Comparison of ENCODE assay signal across 1 cellular context in the genomic region with DNA sequence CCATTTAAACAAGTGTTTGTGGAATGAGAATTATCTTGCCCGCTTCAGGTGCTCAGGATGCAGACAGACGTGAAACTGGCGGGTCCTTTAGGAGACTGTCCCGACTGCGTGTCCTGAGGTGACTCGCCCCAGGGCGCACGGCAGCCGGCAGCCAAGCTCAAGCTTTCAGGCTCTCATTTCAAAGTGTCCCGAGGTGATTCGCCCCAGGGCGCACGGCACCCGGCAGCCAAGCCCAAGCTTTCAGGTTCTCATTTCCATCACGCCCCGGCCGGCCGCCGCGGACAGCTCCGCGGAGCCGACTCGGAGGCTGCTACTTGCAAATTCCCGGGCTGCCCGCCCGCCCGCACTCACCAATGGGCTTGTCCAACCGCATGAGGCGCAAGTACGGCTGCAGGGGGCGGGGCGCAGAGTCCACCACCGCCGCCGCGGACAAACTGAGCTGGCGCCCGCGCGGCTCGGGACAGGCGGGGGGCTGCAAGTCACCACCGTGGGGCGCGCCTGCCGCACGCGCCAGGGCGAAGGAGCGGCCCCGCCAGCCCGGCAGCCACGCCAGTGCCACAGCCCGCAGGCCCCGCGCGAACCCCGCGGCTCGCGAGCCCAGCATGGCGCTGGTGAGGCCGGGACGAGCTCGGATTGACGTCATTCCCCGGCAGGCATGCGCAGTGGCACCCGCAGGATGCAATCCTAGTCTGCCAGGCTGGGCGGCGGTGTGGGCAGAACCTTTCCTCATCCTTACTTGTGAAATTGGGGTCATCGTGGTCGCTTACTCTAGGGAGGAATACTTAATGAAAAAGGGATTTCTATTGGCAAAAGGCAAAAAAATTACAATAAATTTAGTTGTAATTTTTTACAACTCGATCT.
TF ChIP-seq lines count a peak whose summit lies in the region.

A gene with protein sequence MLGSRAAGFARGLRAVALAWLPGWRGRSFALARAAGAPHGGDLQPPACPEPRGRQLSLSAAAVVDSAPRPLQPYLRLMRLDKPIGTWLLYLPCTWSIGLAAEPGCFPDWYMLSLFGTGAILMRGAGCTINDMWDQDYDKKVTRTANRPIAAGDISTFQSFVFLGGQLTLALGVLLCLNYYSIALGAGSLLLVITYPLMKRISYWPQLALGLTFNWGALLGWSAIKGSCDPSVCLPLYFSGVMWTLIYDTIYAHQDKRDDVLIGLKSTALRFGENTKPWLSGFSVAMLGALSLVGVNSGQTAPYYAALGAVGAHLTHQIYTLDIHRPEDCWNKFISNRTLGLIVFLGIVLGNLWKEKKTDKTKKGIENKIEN (minus strand): TSS at position 638 of the 861 bp plus-strand sequence. CDS start 34 bp downstream, at position 604.

TF ChIP-seq in HepG2, 621 proteins besides CTCF, POLR2A, EP300 and RAD21 (continued from another document and continues in another):
- TF ChIP-seq, protein P1, sequence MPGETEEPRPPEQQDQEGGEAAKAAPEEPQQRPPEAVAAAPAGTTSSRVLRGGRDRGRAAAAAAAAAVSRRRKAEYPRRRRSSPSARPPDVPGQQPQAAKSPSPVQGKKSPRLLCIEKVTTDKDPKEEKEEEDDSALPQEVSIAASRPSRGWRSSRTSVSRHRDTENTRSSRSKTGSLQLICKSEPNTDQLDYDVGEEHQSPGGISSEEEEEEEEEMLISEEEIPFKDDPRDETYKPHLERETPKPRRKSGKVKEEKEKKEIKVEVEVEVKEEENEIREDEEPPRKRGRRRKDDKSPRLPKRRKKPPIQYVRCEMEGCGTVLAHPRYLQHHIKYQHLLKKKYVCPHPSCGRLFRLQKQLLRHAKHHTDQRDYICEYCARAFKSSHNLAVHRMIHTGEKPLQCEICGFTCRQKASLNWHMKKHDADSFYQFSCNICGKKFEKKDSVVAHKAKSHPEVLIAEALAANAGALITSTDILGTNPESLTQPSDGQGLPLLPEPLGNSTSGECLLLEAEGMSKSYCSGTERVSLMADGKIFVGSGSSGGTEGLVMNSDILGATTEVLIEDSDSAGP (CRISPR knock-in tag; IDR thresholded peaks at IDR 0.05; ENCODE audit: borderline replicate concordance), result peak; percentile 69
- TF ChIP-seq ZNF607 (CRISPR knock-in tag; IDR thresholded peaks at IDR 0.05; ENCODE audit: borderline replicate concordance) (no peak; the same call in 1 of the 2 replicates), ZFP36L1 (CRISPR knock-in tag; IDR thresholded peaks at IDR 0.05) (peak; percentile 55; the same call in 1 of the 2 replicates), TRIM24 (CRISPR knock-in tag; IDR thresholded peaks at IDR 0.05) (no peak), HOXA9 (CRISPR knock-in tag; IDR thresholded peaks at IDR 0.05; ENCODE audit: borderline replicate concordance) (peak; percentile 64; the same call in 1 of the 2 replicates), ATF7 (IDR thresholded peaks at IDR 0.05) (peak; percentile 79), ATF7 (CRISPR knock-in tag; IDR thresholded peaks at IDR 0.05) (peak; percentile 93), NFIC (IDR thresholded peaks at IDR 0.05; ENCODE audit: low read length) (no peak), ZNF331 (CRISPR knock-in tag; IDR thresholded peaks at IDR 0.05) (peak; percentile 11; the same call in 1 of the 2 replicates), NAIF1 (CRISPR knock-in tag; IDR thresholded peaks at IDR 0.05; ENCODE audit: borderline replicate concordance) (no peak), SOX5 (CRISPR knock-in tag; IDR thresholded peaks at IDR 0.05; ENCODE audit: borderline replicate concordance) (no peak), AKAP8 (CRISPR knock-in tag; IDR thresholded peaks at IDR 0.05) (0 out of 2 replicates have a peak, but pooled peaks have one; percentile 36), DNMT1 (CRISPR knock-in tag; IDR thresholded peaks at IDR 0.05) (peak; percentile 92), MTF2 (CRISPR knock-in tag; IDR thresholded peaks at IDR 0.05; ENCODE audit: borderline replicate concordance) (no peak; the same call in 1 of the 2 replicates), JUND (CRISPR knock-in tag; IDR thresholded peaks at IDR 0.05) (0 out of 2 replicates have a peak, but pooled peaks have one; percentile 8), SIX4 (CRISPR knock-in tag; IDR thresholded peaks at IDR 0.05) (no peak), ZKSCAN5 (CRISPR knock-in tag; IDR thresholded peaks at IDR 0.05) (no peak), NFKBIZ (CRISPR knock-in tag; IDR thresholded peaks at IDR 0.05) (no peak; the same call in 1 of the 2 replicates), PHF5A (CRISPR knock-in tag; IDR thresholded peaks at IDR 0.05; ENCODE audit: low read depth, unreplicated experiment) (no peak), ZNF383 (CRISPR knock-in tag; IDR thresholded peaks at IDR 0.05; ENCODE audit: borderline replicate concordance) (peak; percentile 69; the same call in 1 of the 2 replicates)
- TF ChIP-seq, protein P2, sequence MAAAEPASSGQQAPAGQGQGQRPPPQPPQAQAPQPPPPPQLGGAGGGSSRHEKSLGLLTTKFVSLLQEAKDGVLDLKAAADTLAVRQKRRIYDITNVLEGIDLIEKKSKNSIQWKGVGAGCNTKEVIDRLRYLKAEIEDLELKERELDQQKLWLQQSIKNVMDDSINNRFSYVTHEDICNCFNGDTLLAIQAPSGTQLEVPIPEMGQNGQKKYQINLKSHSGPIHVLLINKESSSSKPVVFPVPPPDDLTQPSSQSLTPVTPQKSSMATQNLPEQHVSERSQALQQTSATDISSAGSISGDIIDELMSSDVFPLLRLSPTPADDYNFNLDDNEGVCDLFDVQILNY (CRISPR knock-in tag; conservative IDR thresholded peaks at IDR 0.05), result peak; percentile 97
- TF ChIP-seq, protein P3, sequence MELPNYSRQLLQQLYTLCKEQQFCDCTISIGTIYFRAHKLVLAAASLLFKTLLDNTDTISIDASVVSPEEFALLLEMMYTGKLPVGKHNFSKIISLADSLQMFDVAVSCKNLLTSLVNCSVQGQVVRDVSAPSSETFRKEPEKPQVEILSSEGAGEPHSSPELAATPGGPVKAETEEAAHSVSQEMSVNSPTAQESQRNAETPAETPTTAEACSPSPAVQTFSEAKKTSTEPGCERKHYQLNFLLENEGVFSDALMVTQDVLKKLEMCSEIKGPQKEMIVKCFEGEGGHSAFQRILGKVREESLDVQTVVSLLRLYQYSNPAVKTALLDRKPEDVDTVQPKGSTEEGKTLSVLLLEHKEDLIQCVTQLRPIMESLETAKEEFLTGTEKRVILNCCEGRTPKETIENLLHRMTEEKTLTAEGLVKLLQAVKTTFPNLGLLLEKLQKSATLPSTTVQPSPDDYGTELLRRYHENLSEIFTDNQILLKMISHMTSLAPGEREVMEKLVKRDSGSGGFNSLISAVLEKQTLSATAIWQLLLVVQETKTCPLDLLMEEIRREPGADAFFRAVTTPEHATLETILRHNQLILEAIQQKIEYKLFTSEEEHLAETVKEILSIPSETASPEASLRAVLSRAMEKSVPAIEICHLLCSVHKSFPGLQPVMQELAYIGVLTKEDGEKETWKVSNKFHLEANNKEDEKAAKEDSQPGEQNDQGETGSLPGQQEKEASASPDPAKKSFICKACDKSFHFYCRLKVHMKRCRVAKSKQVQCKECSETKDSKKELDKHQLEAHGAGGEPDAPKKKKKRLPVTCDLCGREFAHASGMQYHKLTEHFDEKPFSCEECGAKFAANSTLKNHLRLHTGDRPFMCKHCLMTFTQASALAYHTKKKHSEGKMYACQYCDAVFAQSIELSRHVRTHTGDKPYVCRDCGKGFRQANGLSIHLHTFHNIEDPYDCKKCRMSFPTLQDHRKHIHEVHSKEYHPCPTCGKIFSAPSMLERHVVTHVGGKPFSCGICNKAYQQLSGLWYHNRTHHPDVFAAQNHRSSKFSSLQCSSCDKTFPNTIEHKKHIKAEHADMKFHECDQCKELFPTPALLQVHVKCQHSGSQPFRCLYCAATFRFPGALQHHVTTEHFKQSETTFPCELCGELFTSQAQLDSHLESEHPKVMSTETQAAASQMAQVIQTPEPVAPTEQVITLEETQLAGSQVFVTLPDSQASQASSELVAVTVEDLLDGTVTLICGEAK (IDR thresholded peaks at IDR 0.05), result no peak
- TF ChIP-seq, protein P3 (CRISPR knock-in tag; IDR thresholded peaks at IDR 0.05), result peak; percentile 78
- TF ChIP-seq, protein P4, sequence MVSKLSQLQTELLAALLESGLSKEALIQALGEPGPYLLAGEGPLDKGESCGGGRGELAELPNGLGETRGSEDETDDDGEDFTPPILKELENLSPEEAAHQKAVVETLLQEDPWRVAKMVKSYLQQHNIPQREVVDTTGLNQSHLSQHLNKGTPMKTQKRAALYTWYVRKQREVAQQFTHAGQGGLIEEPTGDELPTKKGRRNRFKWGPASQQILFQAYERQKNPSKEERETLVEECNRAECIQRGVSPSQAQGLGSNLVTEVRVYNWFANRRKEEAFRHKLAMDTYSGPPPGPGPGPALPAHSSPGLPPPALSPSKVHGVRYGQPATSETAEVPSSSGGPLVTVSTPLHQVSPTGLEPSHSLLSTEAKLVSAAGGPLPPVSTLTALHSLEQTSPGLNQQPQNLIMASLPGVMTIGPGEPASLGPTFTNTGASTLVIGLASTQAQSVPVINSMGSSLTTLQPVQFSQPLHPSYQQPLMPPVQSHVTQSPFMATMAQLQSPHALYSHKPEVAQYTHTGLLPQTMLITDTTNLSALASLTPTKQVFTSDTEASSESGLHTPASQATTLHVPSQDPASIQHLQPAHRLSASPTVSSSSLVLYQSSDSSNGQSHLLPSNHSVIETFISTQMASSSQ (IDR thresholded peaks at IDR 0.05; ENCODE audit: low read depth), result no peak
- TF ChIP-seq, protein P4 (CRISPR knock-in tag; IDR thresholded peaks at IDR 0.05; ENCODE audit: borderline replicate concordance), result 0 out of 2 replicates have a peak, but pooled peaks have one; percentile 36
- TF ChIP-seq, protein P5, sequence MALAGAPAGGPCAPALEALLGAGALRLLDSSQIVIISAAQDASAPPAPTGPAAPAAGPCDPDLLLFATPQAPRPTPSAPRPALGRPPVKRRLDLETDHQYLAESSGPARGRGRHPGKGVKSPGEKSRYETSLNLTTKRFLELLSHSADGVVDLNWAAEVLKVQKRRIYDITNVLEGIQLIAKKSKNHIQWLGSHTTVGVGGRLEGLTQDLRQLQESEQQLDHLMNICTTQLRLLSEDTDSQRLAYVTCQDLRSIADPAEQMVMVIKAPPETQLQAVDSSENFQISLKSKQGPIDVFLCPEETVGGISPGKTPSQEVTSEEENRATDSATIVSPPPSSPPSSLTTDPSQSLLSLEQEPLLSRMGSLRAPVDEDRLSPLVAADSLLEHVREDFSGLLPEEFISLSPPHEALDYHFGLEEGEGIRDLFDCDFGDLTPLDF (CRISPR knock-in tag; IDR thresholded peaks at IDR 0.05), result peak; percentile 84; the same call in 1 of the 2 replicates
- TF ChIP-seq, protein P6, sequence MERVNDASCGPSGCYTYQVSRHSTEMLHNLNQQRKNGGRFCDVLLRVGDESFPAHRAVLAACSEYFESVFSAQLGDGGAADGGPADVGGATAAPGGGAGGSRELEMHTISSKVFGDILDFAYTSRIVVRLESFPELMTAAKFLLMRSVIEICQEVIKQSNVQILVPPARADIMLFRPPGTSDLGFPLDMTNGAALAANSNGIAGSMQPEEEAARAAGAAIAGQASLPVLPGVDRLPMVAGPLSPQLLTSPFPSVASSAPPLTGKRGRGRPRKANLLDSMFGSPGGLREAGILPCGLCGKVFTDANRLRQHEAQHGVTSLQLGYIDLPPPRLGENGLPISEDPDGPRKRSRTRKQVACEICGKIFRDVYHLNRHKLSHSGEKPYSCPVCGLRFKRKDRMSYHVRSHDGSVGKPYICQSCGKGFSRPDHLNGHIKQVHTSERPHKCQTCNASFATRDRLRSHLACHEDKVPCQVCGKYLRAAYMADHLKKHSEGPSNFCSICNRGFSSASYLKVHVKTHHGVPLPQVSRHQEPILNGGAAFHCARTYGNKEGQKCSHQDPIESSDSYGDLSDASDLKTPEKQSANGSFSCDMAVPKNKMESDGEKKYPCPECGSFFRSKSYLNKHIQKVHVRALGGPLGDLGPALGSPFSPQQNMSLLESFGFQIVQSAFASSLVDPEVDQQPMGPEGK (CRISPR knock-in tag; IDR thresholded peaks at IDR 0.05), result 0 out of 2 replicates have a peak, but pooled peaks have one; percentile 20
- TF ChIP-seq, protein P7, sequence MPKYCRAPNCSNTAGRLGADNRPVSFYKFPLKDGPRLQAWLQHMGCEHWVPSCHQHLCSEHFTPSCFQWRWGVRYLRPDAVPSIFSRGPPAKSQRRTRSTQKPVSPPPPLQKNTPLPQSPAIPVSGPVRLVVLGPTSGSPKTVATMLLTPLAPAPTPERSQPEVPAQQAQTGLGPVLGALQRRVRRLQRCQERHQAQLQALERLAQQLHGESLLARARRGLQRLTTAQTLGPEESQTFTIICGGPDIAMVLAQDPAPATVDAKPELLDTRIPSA (CRISPR knock-in tag; IDR thresholded peaks at IDR 0.05; ENCODE audit: borderline replicate concordance), result no peak
